Comparison of ENCODE assay signal across 2 cellular contexts in genomic region chr7:14009453-14010418, GRCh38.
TF ChIP-seq lines count a peak whose summit lies in the region.

No MANE protein-coding gene starts in this region.

TF ChIP-seq in HepG2, 621 proteins besides CTCF, POLR2A, EP300 and RAD21:
- no peak for TF ChIP-seq POGK (CRISPR knock-in tag; conservative IDR thresholded peaks at IDR 0.05)
- no peak for TF ChIP-seq ZNF549 (CRISPR knock-in tag; IDR thresholded peaks at IDR 0.05)
- no peak for TF ChIP-seq HMG20B (CRISPR knock-in tag; conservative IDR thresholded peaks at IDR 0.05)
TF ChIP-seq in HepG2: peak in this region for 0.

TF ChIP-seq in H1, 55 proteins besides CTCF, POLR2A, EP300 and RAD21:
- TF ChIP-seq POLR2AphosphoS5 (IDR thresholded peaks at IDR 0.05; ENCODE audit: low read depth, low read length) (peak; percentile 53; the same call in 1 of the 2 replicates), TEAD4 (IDR thresholded peaks at IDR 0.05; ENCODE audit: low read depth, low read length) (no peak), YY1 (IDR thresholded peaks at IDR 0.05; ENCODE audit: low read depth, low read length) (no peak)
